8 cellular contexts compared by ENCODE assay signal in the genomic region with DNA sequence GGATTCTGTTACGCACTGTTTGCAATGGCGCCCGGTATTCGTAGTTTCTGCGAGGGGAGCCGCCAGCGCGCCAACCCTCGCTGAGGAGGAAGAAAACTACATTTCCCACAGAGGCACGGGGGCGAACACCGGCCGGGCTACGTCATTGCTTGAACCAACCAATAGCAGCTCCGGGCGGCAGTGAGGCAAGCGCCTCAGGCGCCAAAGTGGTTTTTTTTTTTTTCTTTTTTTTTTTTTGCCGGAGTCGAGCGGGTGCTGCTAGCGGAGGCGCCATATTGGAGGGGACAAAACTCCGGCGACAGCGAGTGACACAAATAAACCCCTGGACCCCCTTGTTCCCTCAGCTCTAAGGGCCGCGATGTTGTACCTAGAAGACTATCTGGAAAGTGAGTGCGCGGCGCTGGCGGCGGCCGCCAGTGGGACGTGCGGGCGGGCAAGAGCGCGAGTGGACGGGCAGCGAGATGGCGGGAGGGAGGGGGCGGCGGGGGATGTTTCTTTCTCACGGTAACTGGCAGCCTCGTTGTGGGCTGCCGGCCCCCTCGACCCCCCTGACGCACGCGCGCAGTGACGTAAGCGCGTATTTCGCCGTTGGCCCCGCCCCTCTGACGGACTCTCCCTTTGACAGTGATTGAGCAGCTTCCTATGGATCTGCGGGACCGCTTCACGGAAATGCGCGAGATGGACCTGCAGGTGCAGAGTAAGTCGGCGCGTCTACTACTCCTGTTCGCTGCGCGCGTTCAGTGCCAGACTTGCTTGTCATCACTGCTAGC. TPM values are rescaled to one million over a fixed set of nuclear protein-coding genes. Genes with fewer than 3 reads are reported as not detected.
A peak's percentile ranks its signal among the peaks of the same experiment; 100 is the strongest.
DNase-seq lines count a peak whose midpoint lies in the region; ATAC-seq and TF ChIP-seq lines count a peak whose summit lies in the region.

A gene with protein sequence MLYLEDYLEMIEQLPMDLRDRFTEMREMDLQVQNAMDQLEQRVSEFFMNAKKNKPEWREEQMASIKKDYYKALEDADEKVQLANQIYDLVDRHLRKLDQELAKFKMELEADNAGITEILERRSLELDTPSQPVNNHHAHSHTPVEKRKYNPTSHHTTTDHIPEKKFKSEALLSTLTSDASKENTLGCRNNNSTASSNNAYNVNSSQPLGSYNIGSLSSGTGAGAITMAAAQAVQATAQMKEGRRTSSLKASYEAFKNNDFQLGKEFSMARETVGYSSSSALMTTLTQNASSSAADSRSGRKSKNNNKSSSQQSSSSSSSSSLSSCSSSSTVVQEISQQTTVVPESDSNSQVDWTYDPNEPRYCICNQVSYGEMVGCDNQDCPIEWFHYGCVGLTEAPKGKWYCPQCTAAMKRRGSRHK (plus strand): TSS at position 239 of the 770 bp plus-strand sequence. CDS start 120 bp downstream, at position 359.

- ATAC-seq in activated T-helper 17 cell treated with anti-CD3 and anti-CD28 coated beads, Interleukin-2, amount 50 U/mL, for 72 hours (replicated peaks) = peak; percentile 94
- peak; percentile 87 for ATAC-seq in naive B cell (ENCODE audit: low read depth in 2 of 2)
- ATAC-seq in stimulated activated memory B cell treated with anti-CD40 and anti-IgM and Interleukin-4, amounts not matched to agents 10 μg/mL and 1 μg/mL and 100 μg/mL, for 72 hours = peak; percentile 99

- peaks cover 12% of the 10 kb centered on the region for H3K4me1 Mint-ChIP-seq in activated T-helper 17 cell treated with anti-CD3 and anti-CD28 coated beads, Interleukin-2, amount 50 U/mL, for 72 hours
- H3K4me1 Mint-ChIP-seq in naive B cell = peaks cover 19 to 25% (median 19%) of the 10 kb centered on the region in 3 donors
- H3K4me1 Mint-ChIP-seq in stimulated activated memory B cell treated with anti-CD40 and anti-IgM and Interleukin-4, amounts not matched to agents 10 μg/mL and 1 μg/mL and 100 μg/mL, for 72 hours = peaks cover 25% of the 10 kb centered on the region

- H3K27me3 Mint-ChIP-seq in activated T-helper 17 cell treated with anti-CD3 and anti-CD28 coated beads, Interleukin-2, amount 50 U/mL, for 72 hours = peaks cover 12% of the 10 kb centered on the region
- peaks cover 0 to 7% (median 7%) of the 10 kb centered on the region in 3 donors for H3K27me3 Mint-ChIP-seq in naive B cell
- H3K27me3 Mint-ChIP-seq in stimulated activated memory B cell treated with anti-CD40 and anti-IgM and Interleukin-4, amounts not matched to agents 10 μg/mL and 1 μg/mL and 100 μg/mL, for 72 hours = no peaks in the 10 kb centered on the region

- POLR2A ChIA-PET in RWPE1 (lab: Yijun Ruan, JAX; ENCODE audit: low non-redundant PET) = interaction anchor here (0.5 to 0.7 kb wide), 8 partner anchors 17 to 598 kb away, joined by 3 to 7 read pairs (median 4); no protein-coding TSS in a partner anchor

- DNase-seq in Daoy (ENCODE audit: low read depth) = peak; percentile 100
- peak; percentile 88 for DNase-seq in GOT3 (lab: John Stamatoyannopoulos, UW)
- peak; percentile 97 for DNase-seq in LNCaP clone FGC (ENCODE audit: low read depth)
- peak; percentile 94 for DNase-seq in RWPE1 (ENCODE audit: low spot score)
- peak; percentile 97 for DNase-seq in fibroblast of gingiva (ENCODE audit: low read depth)
- DNase-seq in naive B cell = peak; percentile 98

- TF ChIP-seq CTCF in LNCaP clone FGC (IDR thresholded peaks at IDR 0.05; ENCODE audit: control insufficient read depth, extremely low read depth, insufficient read depth) = no peak
- no peak for TF ChIP-seq CTCF in RWPE1 (conservative IDR thresholded peaks at IDR 0.05; ENCODE audit: low read depth)

- CTCF ChIA-PET in RWPE1 (lab: Yijun Ruan, JAX) = interaction anchor here (0.6 kb wide), 2 partner anchors 93 to 355 kb away, joined by 3 to 4 read pairs; no protein-coding TSS in a partner anchor

- no peaks in the 10 kb centered on the region for H3K9me3 Mint-ChIP-seq in activated T-helper 17 cell treated with anti-CD3 and anti-CD28 coated beads, Interleukin-2, amount 50 U/mL, for 72 hours
- no peaks in the 10 kb centered on the region for H3K9me3 Mint-ChIP-seq in naive B cell
- H3K9me3 Mint-ChIP-seq in stimulated activated memory B cell treated with anti-CD40 and anti-IgM and Interleukin-4, amounts not matched to agents 10 μg/mL and 1 μg/mL and 100 μg/mL, for 72 hours = no peaks in the 10 kb centered on the region

- H3K27ac ChIP-seq in RWPE1 = peak within 1 kb of the TSS; percentile 92

- H3K27ac Mint-ChIP-seq in activated T-helper 17 cell treated with anti-CD3 and anti-CD28 coated beads, Interleukin-2, amount 50 U/mL, for 72 hours = peak within 1 kb of the TSS; percentile 98
- peak within 1 kb of the TSS; percentile 99 to 100 (median 99) for H3K27ac Mint-ChIP-seq in naive B cell
- H3K27ac Mint-ChIP-seq in stimulated activated memory B cell treated with anti-CD40 and anti-IgM and Interleukin-4, amounts not matched to agents 10 μg/mL and 1 μg/mL and 100 μg/mL, for 72 hours = peak within 1 kb of the TSS; percentile 98

- H3K4me3 ChIP-seq in LNCaP clone FGC (ENCODE audit: low read depth, low read length) = peak within 1 kb of the TSS; percentile 75

- peaks cover 54% of the 10 kb centered on the region for H3K36me3 Mint-ChIP-seq in activated T-helper 17 cell treated with anti-CD3 and anti-CD28 coated beads, Interleukin-2, amount 50 U/mL, for 72 hours (ENCODE audit: low read depth)
- peaks cover 0 to 3% of the 10 kb centered on the region in 2 donors for H3K36me3 Mint-ChIP-seq in naive B cell
- peaks cover 5% of the 10 kb centered on the region for H3K36me3 Mint-ChIP-seq in stimulated activated memory B cell treated with anti-CD40 and anti-IgM and Interleukin-4, amounts not matched to agents 10 μg/mL and 1 μg/mL and 100 μg/mL, for 72 hours

- H3K4me3 Mint-ChIP-seq in activated T-helper 17 cell treated with anti-CD3 and anti-CD28 coated beads, Interleukin-2, amount 50 U/mL, for 72 hours = peak within 1 kb of the TSS; percentile 98
- peak within 1 kb of the TSS; percentile 91 to 97 (median 93) for H3K4me3 Mint-ChIP-seq in naive B cell
- peak within 1 kb of the TSS; percentile 88 for H3K4me3 Mint-ChIP-seq in stimulated activated memory B cell treated with anti-CD40 and anti-IgM and Interleukin-4, amounts not matched to agents 10 μg/mL and 1 μg/mL and 100 μg/mL, for 72 hours

RNA-seq across cellular contexts. Expression of the gene that starts here (rescaled TPM):
- 23.7 and 33.1 TPM in 2 replicates for total RNA-seq in Daoy (2014; rRNA removed; shearing (Covaris generic))
- 10 to 100 TPM; 21.9 to 29.9 TPM for total RNA-seq in activated T-helper 17 cell treated with anti-CD3 and anti-CD28 coated beads, Interleukin-2, amount 50 U/mL, for 72 hours
- polyA plus RNA-seq in naive B cell (ENCODE audit: low read depth in 6 of 6) = 10 to 100 TPM; 48.3 to 61.3 (median 53.6) TPM

Comparison
In these comparisons a context has a peak if more than half of its experiments do, and no peak if none do; other contexts are left out.
1. Peak in every context shown above with its lines: DNase-seq, ATAC-seq, H3K4me3 ChIP-seq and H3K27ac ChIP-seq.